In the genomic region with DNA sequence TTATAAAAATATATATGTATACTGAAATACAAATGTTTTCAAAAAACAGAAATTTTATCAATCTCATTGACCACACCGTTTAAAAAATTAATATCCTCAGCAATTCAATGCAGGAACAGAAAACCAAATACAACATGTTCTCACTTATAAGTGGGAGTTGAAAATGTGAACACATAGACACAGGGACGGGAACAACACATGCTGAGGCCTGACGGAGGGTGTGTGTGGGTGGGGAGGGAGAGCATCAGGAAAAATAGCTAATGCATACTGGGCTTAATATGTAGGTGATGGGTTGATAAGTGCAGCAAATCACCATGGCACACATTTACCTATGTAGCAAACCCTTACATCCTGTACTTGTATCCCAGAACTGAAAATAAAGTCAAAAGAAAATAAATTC, we compare ENCODE assay signal across 9 cellular contexts.
"Had no signal": no experiment of that assay in that cellular context is flagged by ENCODE, and none has a peak within 500 bp of the region (broad histone marks: within the 10 kb centered on the region; RNA-seq: fewer than 3 reads in every experiment).

No MANE protein-coding gene starts in this region.

- H3K4me3 Mint-ChIP-seq: GM23338, H9 had no signal

- DNase-seq: H9, HCEC 1CT, IMR-90, KG1 had no signal

- ATAC-seq: GM23338, K562 had no signal

- H3K4me3 ChIP-seq: GM23338, K562 had no signal

- FAIRE-seq: H1, H54, HTR-8/SVneo, K562 had no signal

- H3K9me3 Mint-ChIP-seq: GM23338, H9 had no signal

- H3K27ac Mint-ChIP-seq: GM23338, H9 had no signal
